15 cellular contexts compared by ENCODE assay signal in the genomic region with DNA sequence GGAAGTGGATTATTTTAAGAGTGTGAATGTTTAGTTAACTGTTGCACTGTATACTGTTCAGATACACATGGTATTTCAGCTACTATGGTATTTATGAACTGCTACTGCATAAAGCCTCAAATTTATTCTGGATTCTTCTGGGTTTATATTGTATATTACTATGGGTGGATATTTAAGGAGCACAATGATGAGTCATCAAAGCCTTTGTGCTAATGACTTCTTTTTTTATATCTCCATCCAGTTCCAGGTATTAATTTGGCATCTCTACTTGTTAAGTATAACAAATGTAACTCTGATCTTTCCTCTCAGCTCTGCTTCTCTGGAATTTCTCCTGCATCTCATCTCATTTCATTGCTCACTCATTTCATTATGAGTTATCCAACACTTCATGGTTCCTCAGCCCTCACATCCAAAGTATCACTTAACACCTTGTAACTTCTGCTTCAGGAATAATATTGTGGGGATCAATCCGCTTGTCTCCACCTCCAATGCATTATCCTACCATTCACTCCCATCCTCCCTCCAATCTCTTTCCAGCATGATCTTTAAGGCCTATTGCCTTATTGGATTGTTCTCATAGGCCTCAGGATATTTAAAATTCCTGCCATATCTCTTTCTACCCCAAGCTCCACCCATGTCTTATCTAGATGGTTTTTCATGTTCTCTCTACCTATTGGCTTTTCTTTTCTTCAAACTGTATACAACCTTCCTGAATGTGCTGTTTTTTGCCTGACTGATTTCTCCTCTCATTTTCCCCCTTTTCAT. TPM values are rescaled to one million over a fixed set of nuclear protein-coding genes. Genes with fewer than 3 reads are reported as not detected.
A peak's percentile ranks its signal among the peaks of the same experiment; 100 is the strongest.
DNase-seq lines count a peak whose midpoint lies in the region; FAIRE-seq and TF ChIP-seq lines count a peak whose summit lies in the region.
"Had no signal": no experiment of that assay in that cellular context is flagged by ENCODE, and none has a peak within 500 bp of the region (broad histone marks: within the 10 kb centered on the region; RNA-seq: fewer than 3 reads in every experiment).

No MANE protein-coding gene starts in this region.

- peak overlapping the region; percentile 5 for H3K27ac Mint-ChIP-seq in MCF 10A (ENCODE audit: low read depth, unreplicated experiment)
- H3K27ac Mint-ChIP-seq: activated naive CD8-positive, alpha-beta T cell treated with anti-CD3 and anti-CD28 coated beads, Interleukin-2, amount 10 ng/mL, durations not matched to agents 7 days and 5 days had no signal

- H3K56ac ChIP-seq in H1 (replicated peaks; ENCODE audit: insufficient read length, low read depth, low read length), result no peak overlapping the region

- H4K20me1 ChIP-seq in H1 (replicated peaks in 1 of 2; ENCODE audit: control insufficient read depth in 1 of 2, insufficient read depth in 2 of 2, low read length in 2 of 2), result no peaks in the 10 kb centered on the region

- H3K23me2 ChIP-seq in H1 (ENCODE audit: low read depth, low read length), result no peaks in the 10 kb centered on the region

- H4K8ac ChIP-seq in H1 (ENCODE audit: extremely low read depth, insufficient read depth, low read length), result no peak overlapping the region

- H3K27ac ChIP-seq in breast epithelium, result no peak overlapping the region
- H3K27ac ChIP-seq in HUES6 (ENCODE audit: low read depth, low read length), result peak overlapping the region; percentile 78
- H3K27ac ChIP-seq in H1 (ENCODE audit: low read depth, low read length), result no peak overlapping the region
- H3K27ac ChIP-seq in temporal lobe (ENCODE audit: low read depth, low read length), result peak overlapping the region; percentile 33
- H3K27ac ChIP-seq in thyroid gland, result no peak overlapping the region
- H3K27ac ChIP-seq: cardiac muscle cell had no signal

- H3K18ac ChIP-seq in H1 (ENCODE audit: extremely low read depth, low read length), result peak overlapping the region; percentile 51; the same call in 1 of the 2 replicates

- TF ChIP-seq CTCF in MCF 10A (IDR thresholded peaks at IDR 0.05; ENCODE audit: unreplicated experiment) (no peak), breast epithelium (IDR thresholded peaks at IDR 0.05) (no peak), H1 (IDR thresholded peaks at IDR 0.05; ENCODE audit: control extremely low read depth in 1 of 3, insufficient read depth in 1 of 3, low read depth in 1 of 3, low read length in 3 of 3) (no peak), thyroid gland (IDR thresholded peaks at IDR 0.05) (no peak)

- H3K27me3 Mint-ChIP-seq in MCF 10A (ENCODE audit: insufficient read depth, unreplicated experiment), result no peaks in the 10 kb centered on the region
- H3K27me3 Mint-ChIP-seq: activated naive CD8-positive, alpha-beta T cell treated with anti-CD3 and anti-CD28 coated beads, Interleukin-2, amount 10 ng/mL, durations not matched to agents 7 days and 5 days; T-cell had no signal

- DNase-seq in MCF 10A (ENCODE audit: unreplicated experiment) (peak; percentile 11), breast epithelium (ENCODE audit: low spot score in 2 of 2) (no peak), H1 (ENCODE audit: low read depth in 1 of 2, low spot score in 2 of 2) (no peak), posterior vena cava (ENCODE audit: low spot score) (no peak), thyroid gland (no peak), SHP77 treated with DMSO at 0.1 percent for 48 hours (lab: John Stamatoyannopoulos, UW) (no peak)
- DNase-seq: activated CD8-positive, alpha-beta memory T cell treated with anti-CD3 and anti-CD28 coated beads, Interleukin-2, amount 50 U/mL, for 4 hours; activated naive CD8-positive, alpha-beta T cell treated with anti-CD3 and anti-CD28 coated beads, Interleukin-2, amount 10 ng/mL, durations not matched to agents 7 days and 5 days; effector memory CD4-positive, alpha-beta T cell; hypothalamus; MV-4-11; T-cell had no signal

- CTCF ChIA-PET in MCF 10A (lab: Yijun Ruan, JAX) (no interaction called here), H1 (lab: Charles Lee; ENCODE audit: partially characterized antibody) (interaction anchor here (1.1 kb wide), 1 partner anchor 421 kb away, joined by 3 read pairs; no protein-coding TSS in a partner anchor)

- no peaks in the 10 kb centered on the region for H3K9me3 Mint-ChIP-seq in MCF 10A (ENCODE audit: unreplicated experiment)

- no peak overlapping the region for H2AFZ ChIP-seq in H1 (ENCODE audit: low read length)

- H3K9me3 ChIP-seq in breast epithelium (no peaks in the 10 kb centered on the region), HUES6 (ENCODE audit: control insufficient read depth, insufficient read depth, low read depth, low read length) (no peaks in the 10 kb centered on the region), H1 (ENCODE audit: insufficient read depth in 2 of 2, low read depth in 1 of 2, low read length in 1 of 2) (no peaks in the 10 kb centered on the region), thyroid gland (no peaks in the 10 kb centered on the region)

- H3K36me3 Mint-ChIP-seq in MCF 10A (ENCODE audit: insufficient read depth, unreplicated experiment), result no peaks in the 10 kb centered on the region

- H3K14ac ChIP-seq in H1 (ENCODE audit: insufficient read length), result no peak overlapping the region

- peaks cover 6% of the 10 kb centered on the region for H3K79me1 ChIP-seq in H1 (ENCODE audit: low read depth, low read length)

- no peak overlapping the region for H3K23ac ChIP-seq in H1 (ENCODE audit: insufficient read length)

- H2BK5ac ChIP-seq in H1 (ENCODE audit: low read depth, low read length), result peak overlapping the region; percentile 88; the same call in 1 of the 2 replicates

- FAIRE-seq in H1 (lab: Jason Lieb, UNC), result no peak

- intact Hi-C loops in MCF 10A (cut with micrococcal nuclease), result no loop called here
- intact Hi-C loops in breast epithelium (cut with DNase I; ENCODE audit: low total_unique reads), result no loop called here
- intact Hi-C loops in posterior vena cava (cut with DNase I), result loop anchor here in 1 of 2 donors (5.0 to 10.0 kb wide), 2 partner anchors 50 to 902 kb away; no protein-coding TSS in a partner anchor
- intact Hi-C loops in thyroid gland (cut with DNase I), result no loop called here

- BruUV-seq in MCF 10A (replicated peaks; lab: Mats Ljungman, UMichigan), result no TSS peak

- H3K4me1 ChIP-seq in breast epithelium (no peaks in the 10 kb centered on the region), HUES6 (ENCODE audit: control insufficient read depth, insufficient read depth, low read length) (peaks cover 47% of the 10 kb centered on the region), H1 (replicated peaks in 1 of 4; ENCODE audit: control insufficient read depth in 3 of 4, insufficient read depth in 4 of 4, low read length in 3 of 4) (peaks cover 1 to 20% (median 10%) of the 10 kb centered on the region in 4 experiments; a peak in 5 of 7 replicates), thyroid gland (peaks cover 17 to 34% of the 10 kb centered on the region in 2 donors)

- H3K4me1 Mint-ChIP-seq in MCF 10A (ENCODE audit: insufficient read depth, unreplicated experiment), result peaks cover 17% of the 10 kb centered on the region

- H2BK15ac ChIP-seq in H1 (ENCODE audit: low read length), result 0 out of 2 replicates have a peak overlapping the region, but pooled peaks have one; percentile 81

- H2BK20ac ChIP-seq in H1 (ENCODE audit: low read length), result peak overlapping the region; percentile 89; the same call in 1 of the 2 replicates

- H3K9ac ChIP-seq in HUES6 (ENCODE audit: low read length) (no peak overlapping the region), H1 (replicated peaks in 1 of 4; ENCODE audit: extremely low read depth in 1 of 4, low read depth in 3 of 4, low read length in 3 of 4) (no peak overlapping the region; a peak in 2 of 7 replicates)

- H2BK120ac ChIP-seq in H1 (replicated peaks; ENCODE audit: low read depth, low read length), result peak overlapping the region; percentile 61

- H3K79me2 ChIP-seq in H1 (ENCODE audit: control insufficient read depth in 1 of 2, insufficient read depth in 2 of 2, low read length in 2 of 2), result peaks cover 10 to 93% of the 10 kb centered on the region in 2 experiments

- peak overlapping the region; percentile 45 to 49; a peak in 3 of 4 replicates for H3K4me2 ChIP-seq in H1 (ENCODE audit: insufficient read depth in 1 of 2, low read depth in 2 of 2, low read length in 2 of 2)

- H3K27me3 ChIP-seq in breast epithelium (no peaks in the 10 kb centered on the region), HUES6 (ENCODE audit: control insufficient read depth, insufficient read depth, low read length) (no peaks in the 10 kb centered on the region), H1 (replicated peaks in 1 of 4; ENCODE audit: control insufficient read depth in 3 of 4, extremely low read depth in 1 of 4, insufficient read depth in 3 of 4, low read length in 3 of 4) (no peaks in the 10 kb centered on the region), thyroid gland (no peaks in the 10 kb centered on the region)
- H3K27me3 ChIP-seq: cardiac muscle cell had no signal

- H3K4me3 ChIP-seq in breast epithelium (no peak overlapping the region), HUES6 (ENCODE audit: low read depth, low read length) (no peak overlapping the region; the same call in 1 of the 2 replicates), H1 (ENCODE audit: extremely low read depth in 1 of 4, insufficient read depth in 2 of 4, low read depth in 3 of 4, low read length in 4 of 4) (peak overlapping the region in 1 of 4 experiments; percentile 29; a peak in 1 of 8 replicates), thyroid gland (replicated peaks in 1 of 3) (no peak overlapping the region)
- H3K4me3 ChIP-seq: cardiac muscle cell had no signal

- no peak overlapping the region for H3K4me3 Mint-ChIP-seq in MCF 10A (ENCODE audit: unreplicated experiment)

- peak overlapping the region; percentile 88; the same call in 1 of the 2 replicates for H2BK12ac ChIP-seq in H1 (ENCODE audit: low read depth, low read length)

- POLR2A ChIA-PET in MCF 10A (lab: Yijun Ruan, JAX), result interaction anchor here (0.8 kb wide), 1 partner anchor 8 kb away, joined by 3 read pairs; no protein-coding TSS in a partner anchor
- POLR2A ChIA-PET in H1 (lab: Charles Lee; ENCODE audit: partially characterized antibody), result interaction anchor here (0.6 to 0.7 kb wide), 2 partner anchors 79 to 123 kb away, joined by 3 read pairs; no protein-coding TSS in a partner anchor

- TF ChIP-seq RAD21 in H1 (IDR thresholded peaks at IDR 0.05 in 1 of 2, conservative IDR thresholded peaks at IDR 0.05 in 1 of 2; ENCODE audit: low read depth in 2 of 2, low read length in 2 of 2), result no peak

- no peaks in the 10 kb centered on the region for H3K36me3 ChIP-seq in breast epithelium
- no peaks in the 10 kb centered on the region for H3K36me3 ChIP-seq in HUES6 (ENCODE audit: control insufficient read depth, insufficient read depth, low read length)
- H3K36me3 ChIP-seq in H1 (ENCODE audit: control insufficient read depth in 2 of 4, insufficient read depth in 4 of 4, low read length in 3 of 4), result no peaks in the 10 kb centered on the region
- H3K36me3 ChIP-seq in thyroid gland, result no peaks in the 10 kb centered on the region
- H3K36me3 ChIP-seq: cardiac muscle cell had no signal

- H2AK5ac ChIP-seq in H1 (ENCODE audit: low read depth, low read length), result peak overlapping the region; percentile 13; the same call in 1 of the 2 replicates

- 69% methylated on average over 1 of the region's 1 CpG; no CpG with 5 or more reads in 1 of the 2 experiments for WGBS in H1 (ENCODE audit: extremely low coverage in 1 of 2, insufficient coverage in 1 of 2, insufficient read length in 1 of 2, insufficient replicate concordance in 2 of 2, low coverage in 1 of 2, low lambda C conversion rate in 2 of 2, missing lambda C conversion rate in 1 of 2), 2 experiments
- WGBS in thyroid gland, 2 donors, result 97 to 98% methylated on average over 1 of the region's 1 CpG

- H3K4ac ChIP-seq in H1 (replicated peaks; ENCODE audit: insufficient read length, low read depth, low read length), result peak overlapping the region; percentile 16

- H4K5ac ChIP-seq in H1 (ENCODE audit: insufficient read length, low read depth, low read length), result no peak overlapping the region

- no peak for TF ChIP-seq POLR2A in breast epithelium (IDR thresholded peaks at IDR 0.05)
- no peak for TF ChIP-seq POLR2A in H1 (IDR thresholded peaks at IDR 0.05; ENCODE audit: control extremely low read depth in 1 of 2, low read depth in 2 of 2, low read length in 2 of 2)
- TF ChIP-seq POLR2A in thyroid gland (IDR thresholded peaks at IDR 0.05), result no peak

- TF ChIP-seq EP300 in H1 (IDR thresholded peaks at IDR 0.05; ENCODE audit: borderline replicate concordance in 1 of 2, low read depth in 2 of 2, low read length in 2 of 2), result no peak

- H4K91ac ChIP-seq in H1 (replicated peaks; ENCODE audit: insufficient read length, low read length), result peak overlapping the region; percentile 89

RNA-seq across cellular contexts. Expression of a gene that starts 7.0 kb away (rescaled TPM):
- total RNA-seq in MCF 10A (2022), result 28.6 and 29.5 TPM in 2 replicates
- 10 to 100 TPM; 37.8 to 80.9 (median 60.0) TPM for total RNA-seq in breast epithelium
- 25.0 and 26.1 TPM in 2 replicates for total RNA-seq in H1 (2021; fragmentation: NEBNext Ultra II Directional; extraction: Animal tissue kit (Norgen Biotek cat#: 25700))
- polyA plus RNA-seq in H1 (2011; rRNA removed), result 13.0 and 13.2 TPM in 2 replicates
- 19.2 TPM for polyA plus RNA-seq in H1 (2011; cell fraction: cytosol; rRNA removed)
- 30.3 TPM for polyA plus RNA-seq in H1 (2011; cell fraction: nucleus; rRNA removed)
- polyA plus RNA-seq in H1 (2012, experiment 1 of 2), result 17.0 to 20.3 TPM (median 19.7 TPM) in 4 replicates
- 1.2 TPM for polyA plus RNA-seq in H1 (2012, experiment 2 of 2)
- polyA plus RNA-seq in H1 (2013, experiment 1 of 2), result 11.8 TPM
- 9.9 TPM for polyA plus RNA-seq in H1 (2013, experiment 2 of 2)
- 85.8 and 95.2 TPM in 2 replicates for polyA minus RNA-seq in H1 (2011; rRNA and poly(A)+ RNA removed)
- 24.4 TPM for polyA minus RNA-seq in H1 (2011; cell fraction: cytosol; rRNA and poly(A)+ RNA removed)
- polyA minus RNA-seq in H1 (2011; cell fraction: nucleus; rRNA and poly(A)+ RNA removed), result 198 TPM
- total RNA-seq in temporal lobe, result 33.9 TPM
- total RNA-seq in posterior vena cava, result 10 to 100 TPM; 31.1 to 36.7 TPM
- 10 to 100 TPM; 52.1 to 83.6 (median 65.5) TPM for total RNA-seq in thyroid gland

Comparison
In these comparisons a context has a peak if more than half of its experiments do, and no peak if none do; other contexts are left out.
1. H3K27ac ChIP-seq: peak in HUES6 (single experiment) and temporal lobe (single experiment); none in breast epithelium (0 of 2), H1 (single experiment) and thyroid gland (0 of 3).